23 cellular contexts compared by ENCODE assay signal in the genomic region with DNA sequence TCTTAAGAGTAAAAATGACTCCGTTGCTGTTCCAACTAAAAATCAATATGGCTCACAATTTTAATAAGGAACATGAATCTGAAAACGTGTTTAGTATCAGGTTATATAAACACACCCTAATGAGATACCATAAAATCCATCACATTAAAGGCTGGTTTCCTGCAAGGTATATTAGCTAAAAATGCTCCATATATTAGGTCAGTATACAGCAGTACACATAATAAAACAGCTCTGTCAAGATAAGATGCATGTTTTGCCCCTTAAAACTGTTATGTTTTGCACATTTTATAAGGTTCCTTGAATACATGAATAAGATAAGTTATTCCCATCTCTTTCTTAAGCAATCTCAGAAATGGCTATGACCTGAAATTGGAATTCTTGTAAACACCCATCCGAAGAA.
"Had no signal": no experiment of that assay in that cellular context is flagged by ENCODE, and none has a peak within 500 bp of the region (broad histone marks: within the 10 kb centered on the region; RNA-seq: fewer than 3 reads in every experiment).

No MANE protein-coding gene starts in this region.

- DNase-seq: colonic mucosa; cortex of kidney; dermis blood vessel endothelial cell; dorsolateral prefrontal cortex; effector CD4-positive, alpha-beta T cell; effector CD8-positive, alpha-beta T cell; effector memory CD4-positive, alpha-beta T cell; effector memory CD8-positive, alpha-beta T cell; endodermal cell; erythroblast; esophagus squamous epithelium; foreskin fibroblast; foreskin keratinocyte; foreskin melanocyte; gastrocnemius medialis; glutamatergic neuron; head of caudate nucleus; heart left ventricle; heart right ventricle had no signal

- H3K36me3 ChIP-seq: colonic mucosa, esophagus muscularis mucosa, esophagus squamous epithelium, gastrocnemius medialis, gastroesophageal sphincter, heart left ventricle, heart right ventricle had no signal

- H3K4me3 ChIP-seq: colonic mucosa, coronary artery, dorsolateral prefrontal cortex, esophagus muscularis mucosa, esophagus squamous epithelium, gastrocnemius medialis, gastroesophageal sphincter, heart left ventricle, heart right ventricle had no signal

- H3K4me1 ChIP-seq: colonic mucosa, esophagus squamous epithelium, foreskin keratinocyte, gastrocnemius medialis had no signal

- H3K9me3 ChIP-seq: colonic mucosa, esophagus muscularis mucosa, esophagus squamous epithelium, gastrocnemius medialis, gastroesophageal sphincter had no signal

- H3K27ac ChIP-seq: colonic mucosa, coronary artery, dorsolateral prefrontal cortex, epithelial cell of prostate, esophagus muscularis mucosa, esophagus squamous epithelium, foreskin keratinocyte, gastrocnemius medialis, gastroesophageal sphincter, heart left ventricle, heart right ventricle had no signal
